Comparison of ENCODE assay signal across 8 cellular contexts in the genomic region with DNA sequence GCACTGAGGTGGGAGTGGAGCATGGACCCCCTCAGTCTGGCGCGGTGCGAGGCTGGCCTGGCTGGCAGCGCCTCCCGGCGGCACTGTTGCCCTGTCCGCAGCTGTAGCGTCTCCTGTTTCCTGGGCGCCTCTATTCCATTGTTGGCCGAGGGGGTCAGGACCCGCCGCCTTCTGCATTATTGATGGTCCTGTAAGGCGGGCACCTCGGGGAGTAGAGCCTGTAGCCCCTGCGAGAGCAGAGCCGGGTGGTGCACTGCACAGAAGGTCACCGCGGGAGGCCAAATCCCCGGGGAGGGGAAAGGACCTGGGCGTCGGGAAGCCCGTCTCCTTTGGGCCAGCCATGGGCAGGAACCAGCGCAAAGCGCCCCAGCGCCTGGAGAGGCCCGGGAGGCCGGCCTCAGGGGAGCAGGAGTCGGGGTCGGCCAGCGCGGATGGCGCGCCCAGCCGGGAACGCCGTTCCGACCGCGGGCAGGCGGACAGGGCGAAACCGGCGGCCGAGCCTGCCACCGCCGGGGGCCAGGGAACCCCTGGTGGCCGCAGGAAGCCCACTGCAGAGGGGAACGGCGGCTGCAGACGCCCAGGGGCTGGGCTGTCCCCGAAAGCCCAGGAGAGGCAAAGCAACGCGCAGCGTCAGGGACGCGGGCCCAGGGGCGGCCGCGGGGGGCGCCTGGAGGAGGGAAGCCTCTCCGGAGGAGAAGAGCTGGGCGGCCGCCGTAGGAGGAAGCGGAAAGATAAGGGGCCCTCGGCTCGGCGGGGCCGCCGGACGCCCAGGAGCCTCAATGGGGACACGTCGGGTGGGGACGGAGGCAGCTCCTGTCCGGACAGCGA. TPM values are rescaled to one million over a fixed set of nuclear protein-coding genes. Genes with fewer than 3 reads are reported as not detected.
DNase-seq lines count a peak whose midpoint lies in the region; ATAC-seq and TF ChIP-seq lines count a peak whose summit lies in the region.

A gene (plus strand): TSS at position 83 of the 828 bp plus-strand sequence. CDS start 258 bp downstream, at position 341.

- ATAC-seq in activated naive CD4-positive, alpha-beta T cell treated with anti-CD3 and anti-CD28 coated beads, Interleukin-2, amount 50 U/mL, for 72 hours, result peak; percentile 34 to 54
- peak; percentile 49 for ATAC-seq in left ventricle myocardium superior

- no peaks in the 10 kb centered on the region for H3K36me3 ChIP-seq in prostate gland
- H3K36me3 ChIP-seq in uterus, result no peaks in the 10 kb centered on the region

- H3K4me3 ChIP-seq in prostate gland (peak within 1 kb of the TSS; percentile 52 to 56), uterus (peak within 1 kb of the TSS; percentile 65 to 67)

- H3K9me3 ChIP-seq in prostate gland, result no peaks in the 10 kb centered on the region
- H3K9me3 ChIP-seq in uterus, result no peaks in the 10 kb centered on the region

- peak within 1 kb of the TSS; percentile 83 to 90 for H3K27ac ChIP-seq in prostate gland
- H3K27ac ChIP-seq in uterus, result peak within 1 kb of the TSS; percentile 89 to 97

- WGBS in prostate gland, result 3% methylated on average over 43 of the region's 76 CpGs

- intact Hi-C loops in left ventricle myocardium superior (cut with micrococcal nuclease) (no loop called here), prostate gland (cut with DNase I) (loop anchor here (2.0 to 5.0 kb wide), 2 partner anchors 71 to 161 kb away; a partner anchor contains a TSS), uterus (cut with DNase I; ENCODE audit: low total_unique reads) (no loop called here)

- no peak for TF ChIP-seq POLR2A in prostate gland (IDR thresholded peaks at IDR 0.05)
- TF ChIP-seq POLR2A in uterus (IDR thresholded peaks at IDR 0.05), result peak in 1 of 2 donors; percentile 35

- no peaks in the 10 kb centered on the region for H3K36me3 Mint-ChIP-seq in activated naive CD4-positive, alpha-beta T cell treated with anti-CD3 and anti-CD28 coated beads, Interleukin-2, amount 50 U/mL, for 72 hours

- DNase-seq in NCI-H1436 (lab: John Stamatoyannopoulos, UW) (peak; percentile 61), NCI-H1436 treated with DMSO at 0.1 percent for 48 hours (lab: John Stamatoyannopoulos, UW) (no peak), SKM-1 (lab: John Stamatoyannopoulos, UW; ENCODE audit: unreplicated experiment) (peak; percentile 60), left ventricle myocardium superior (peak; percentile 84), prostate gland (ENCODE audit: low spot score) (no peak), uterus (peak; percentile 60 to 75), SW480 (ENCODE audit: low spot score) (no peak)
- DNase-seq in activated naive CD4-positive, alpha-beta T cell treated with anti-CD3 and anti-CD28 coated beads, Interleukin-2, amount 50 U/mL, for 72 hours (ENCODE audit: low spot score in 2 of 2), result peak in 1 of 2 donors; percentile 61

- H3K9me3 Mint-ChIP-seq in activated naive CD4-positive, alpha-beta T cell treated with anti-CD3 and anti-CD28 coated beads, Interleukin-2, amount 50 U/mL, for 72 hours, result no peaks in the 10 kb centered on the region

- H3K4me1 ChIP-seq in prostate gland (replicated peaks) (peaks cover 10% of the 10 kb centered on the region), uterus (peaks cover 6% of the 10 kb centered on the region in 2 donors)

- no peak within 1 kb of the TSS for H3K27ac Mint-ChIP-seq in activated naive CD4-positive, alpha-beta T cell treated with anti-CD3 and anti-CD28 coated beads, Interleukin-2, amount 50 U/mL, for 72 hours

- TF ChIP-seq CTCF in prostate gland (IDR thresholded peaks at IDR 0.05) (peak in 2 of 4 experiments; percentile 31 to 61), uterus (IDR thresholded peaks at IDR 0.05) (peak; percentile 19 to 70 (median 52))

- no peaks in the 10 kb centered on the region for H3K27me3 ChIP-seq in prostate gland (replicated peaks; ENCODE audit: insufficient read depth)
- H3K27me3 ChIP-seq in uterus, result no peaks in the 10 kb centered on the region

RNA-seq across cellular contexts. Expression of the gene that starts here (rescaled TPM):
- 10 to 100 TPM; 38.4 to 45.0 TPM for total RNA-seq in activated naive CD4-positive, alpha-beta T cell treated with anti-CD3 and anti-CD28 coated beads, Interleukin-2, amount 50 U/mL, for 72 hours
- 48.2 TPM for total RNA-seq in left ventricle myocardium superior
- total RNA-seq in prostate gland, result 100 to 1,000 TPM in 1 of 2 donors, 10 to 100 TPM in 1; 86.5 to 214 TPM
- total RNA-seq in uterus, result 100 to 1,000 TPM; 119 to 610 (median 170) TPM

Comparison
In these comparisons a context has a peak if more than half of its experiments do, and no peak if none do; other contexts are left out.
1. DNase-seq: peak in NCI-H1436 (single experiment), SKM-1 (single experiment), left ventricle myocardium superior (single experiment) and uterus (2 of 2); none in NCI-H1436 treated with DMSO at 0.1 percent for 48 hours (single experiment), prostate gland (single experiment) and SW480 (single experiment).